In the genomic region with DNA sequence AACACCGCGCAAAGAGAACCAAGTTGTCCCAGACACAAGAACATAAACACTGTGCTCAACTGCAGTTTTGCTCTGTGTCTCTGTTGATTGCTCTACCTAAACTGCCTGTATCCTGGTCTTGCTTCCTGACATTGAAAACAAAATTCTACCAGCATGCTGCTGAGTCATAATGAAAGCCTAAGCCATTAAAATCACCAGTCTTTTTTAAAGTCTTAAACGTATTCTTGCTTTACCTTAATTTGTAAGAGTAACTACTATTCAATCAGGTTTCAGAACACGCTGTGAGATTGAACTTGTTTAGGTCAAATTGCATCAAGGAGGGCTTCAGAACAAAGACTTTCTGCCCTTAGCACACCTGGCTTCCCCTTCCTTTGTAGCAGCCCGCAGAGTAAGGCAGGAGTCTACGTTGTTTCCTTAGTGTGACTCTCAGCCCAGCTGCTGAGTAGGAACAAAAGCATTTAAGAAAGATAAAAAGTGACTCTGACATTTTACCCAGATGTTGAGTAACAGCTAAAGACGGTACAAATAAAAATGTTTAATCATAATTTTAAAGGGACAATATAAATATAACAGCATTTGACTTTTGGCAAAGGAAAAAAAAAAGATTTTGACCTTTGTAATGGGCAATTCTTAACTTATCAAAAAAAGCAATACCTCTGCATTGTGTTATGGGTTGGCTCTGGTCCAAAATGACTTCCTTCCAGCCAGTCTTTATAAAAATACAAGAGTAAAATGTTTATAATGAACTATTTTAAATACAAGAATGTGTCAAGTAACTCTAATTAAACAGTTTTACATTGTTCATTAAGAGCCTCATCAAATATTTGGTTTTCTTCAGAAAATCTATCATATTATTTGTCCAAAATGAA, we compare ENCODE assay signal across 9 cellular contexts.
A peak's percentile ranks its signal among the peaks of the same experiment; 100 is the strongest.
DNase-seq lines count a peak whose midpoint lies in the region; ATAC-seq, FAIRE-seq and TF ChIP-seq lines count a peak whose summit lies in the region.
"Had no signal": no experiment of that assay in that cellular context is flagged by ENCODE, and none has a peak within 500 bp of the region (broad histone marks: within the 10 kb centered on the region; RNA-seq: fewer than 3 reads in every experiment).

No MANE protein-coding gene starts in this region.

- H3K4me1 Mint-ChIP-seq in MCF 10A (ENCODE audit: insufficient read depth, unreplicated experiment): peaks cover 10% of the 10 kb centered on the region
- H3K4me1 Mint-ChIP-seq in astrocyte (ENCODE audit: low read depth, unreplicated experiment): peaks cover 15% of the 10 kb centered on the region
- H3K4me1 Mint-ChIP-seq: CD4-positive, CD25-positive, alpha-beta regulatory T cell had no signal

- peak overlapping the region; percentile 92 for H3K27ac Mint-ChIP-seq in MCF 10A (ENCODE audit: low read depth, unreplicated experiment)
- H3K27ac Mint-ChIP-seq in astrocyte (ENCODE audit: unreplicated experiment): peak overlapping the region; percentile 42
- H3K27ac Mint-ChIP-seq: CD4-positive, CD25-positive, alpha-beta regulatory T cell had no signal

- H3K9me3 Mint-ChIP-seq in MCF 10A (ENCODE audit: unreplicated experiment) (no peaks in the 10 kb centered on the region), astrocyte (ENCODE audit: unreplicated experiment) (no peaks in the 10 kb centered on the region)

- CTCF ChIA-PET in MCF 10A (lab: Yijun Ruan, JAX): interaction anchor here (1.0 to 9.0 kb wide), 2 partner anchors 60 to 355 kb away, joined by 3 to 91 read pairs; no protein-coding TSS in a partner anchor

- H4K20me1 ChIP-seq in astrocyte (ENCODE audit: insufficient read depth, low read length): no peaks in the 10 kb centered on the region

- H3K4me3 Mint-ChIP-seq in MCF 10A (ENCODE audit: unreplicated experiment) (peak overlapping the region; percentile 52), astrocyte (ENCODE audit: unreplicated experiment) (no peak overlapping the region)
- H3K4me3 Mint-ChIP-seq: CD4-positive, CD25-positive, alpha-beta regulatory T cell had no signal

- H3K27ac ChIP-seq in breast epithelium: no peak overlapping the region
- peak overlapping the region; percentile 56 for H3K27ac ChIP-seq in astrocyte (ENCODE audit: low read depth, low read length)
- H3K27ac ChIP-seq in pancreas: no peak overlapping the region
- no peak overlapping the region for H3K27ac ChIP-seq in Peyer's patch
- H3K27ac ChIP-seq in body of pancreas: no peak overlapping the region

- TF ChIP-seq POLR2A in breast epithelium (IDR thresholded peaks at IDR 0.05) (no peak), Peyer's patch (IDR thresholded peaks at IDR 0.05) (no peak), body of pancreas (IDR thresholded peaks at IDR 0.05) (no peak)

- H3K79me2 ChIP-seq in astrocyte (ENCODE audit: insufficient read depth, low read length): no peaks in the 10 kb centered on the region

- H3K27me3 ChIP-seq in breast epithelium: no peaks in the 10 kb centered on the region
- no peaks in the 10 kb centered on the region for H3K27me3 ChIP-seq in astrocyte (ENCODE audit: insufficient read depth, low read length)
- peaks cover 0 to 3% (median 0%) of the 10 kb centered on the region in 4 donors for H3K27me3 ChIP-seq in pancreas
- no peaks in the 10 kb centered on the region for H3K27me3 ChIP-seq in Peyer's patch
- no peaks in the 10 kb centered on the region for H3K27me3 ChIP-seq in body of pancreas

- DNase-seq in MCF 10A (ENCODE audit: unreplicated experiment) (peak; percentile 73), breast epithelium (ENCODE audit: low spot score in 2 of 2) (no peak), astrocyte (ENCODE audit: low read depth) (peak; percentile 75), retinal pigment epithelial cell (ENCODE audit: low read depth) (peak; percentile 24), pancreas (no peak), Peyer's patch (no peak), body of pancreas (no peak)
- DNase-seq: CD4-positive, CD25-positive, alpha-beta regulatory T cell had no signal

- FAIRE-seq in astrocyte (lab: Jason Lieb, UNC) (no peak), pancreas (lab: Jason Lieb, UNC) (no peak)

- H3K9ac ChIP-seq in astrocyte (ENCODE audit: low read length): peak overlapping the region; percentile 30

- POLR2A ChIA-PET in MCF 10A (lab: Yijun Ruan, JAX): interaction anchor here (0.6 to 0.9 kb wide), 2 partner anchors 88 to 1231 kb away, joined by 3 read pairs; no protein-coding TSS in a partner anchor

- no peak overlapping the region for H3K4me3 ChIP-seq in breast epithelium
- peak overlapping the region; percentile 3 for H3K4me3 ChIP-seq in astrocyte (ENCODE audit: insufficient read depth, low read depth, low read length)
- H3K4me3 ChIP-seq in retinal pigment epithelial cell (ENCODE audit: low read length): no peak overlapping the region
- no peak overlapping the region for H3K4me3 ChIP-seq in pancreas
- no peak overlapping the region for H3K4me3 ChIP-seq in Peyer's patch
- H3K4me3 ChIP-seq in body of pancreas: no peak overlapping the region

- H3K27me3 Mint-ChIP-seq in MCF 10A (ENCODE audit: insufficient read depth, unreplicated experiment) (no peaks in the 10 kb centered on the region), astrocyte (ENCODE audit: low read depth, unreplicated experiment) (no peaks in the 10 kb centered on the region)
- H3K27me3 Mint-ChIP-seq: CD4-positive, CD25-positive, alpha-beta regulatory T cell had no signal

- H2AFZ ChIP-seq in astrocyte (ENCODE audit: low read depth, low read length): peak overlapping the region; percentile 82

- ATAC-seq in HG03378 (IDR thresholded peaks at IDR 0.05; ENCODE audit: unreplicated experiment) (peak; percentile 31), pancreas (no peak), body of pancreas (no peak)

- TSS peak; percentile 56 for BruUV-seq in MCF 10A (replicated peaks; lab: Mats Ljungman, UMichigan)

- H3K36me3 Mint-ChIP-seq in MCF 10A (ENCODE audit: insufficient read depth, unreplicated experiment) (no peaks in the 10 kb centered on the region), astrocyte (ENCODE audit: low read depth, unreplicated experiment) (no peaks in the 10 kb centered on the region)
- H3K36me3 Mint-ChIP-seq: CD4-positive, CD25-positive, alpha-beta regulatory T cell had no signal

- no peaks in the 10 kb centered on the region for H3K36me3 ChIP-seq in breast epithelium
- H3K36me3 ChIP-seq in astrocyte (ENCODE audit: insufficient read depth, low read length): no peaks in the 10 kb centered on the region
- no peaks in the 10 kb centered on the region for H3K36me3 ChIP-seq in pancreas
- H3K36me3 ChIP-seq in Peyer's patch: no peaks in the 10 kb centered on the region
- no peaks in the 10 kb centered on the region for H3K36me3 ChIP-seq in body of pancreas (replicated peaks in 1 of 2; ENCODE audit: insufficient read depth in 1 of 2, low read depth in 2 of 2)

- H3K4me1 ChIP-seq in breast epithelium (no peaks in the 10 kb centered on the region), astrocyte (ENCODE audit: insufficient read depth, low read length) (peaks cover 11% of the 10 kb centered on the region), pancreas (no peaks in the 10 kb centered on the region), Peyer's patch (no peaks in the 10 kb centered on the region), body of pancreas (no peaks in the 10 kb centered on the region)

- H3K9me3 ChIP-seq in breast epithelium (no peaks in the 10 kb centered on the region), astrocyte (ENCODE audit: insufficient read depth, low read depth, low read length) (no peaks in the 10 kb centered on the region), pancreas (no peaks in the 10 kb centered on the region), Peyer's patch (no peaks in the 10 kb centered on the region), body of pancreas (no peaks in the 10 kb centered on the region)

- H3K4me2 ChIP-seq in astrocyte (ENCODE audit: low read length): peak overlapping the region; percentile 84

- intact Hi-C loops in MCF 10A (cut with micrococcal nuclease) (loop anchor here (1.0 to 10.0 kb wide), 3 partner anchors 505 to 1201 kb away; a partner anchor contains a TSS), breast epithelium (cut with DNase I; ENCODE audit: low total_unique reads) (no loop called here), pancreas (cut with DNase I) (no loop called here), body of pancreas (cut with DNase I) (no loop called here)

- 34 to 40% methylated on average over 7 of the region's 7 CpGs for WGBS in pancreas, 2 donors
- WGBS in body of pancreas, 2 donors: 28 to 35% methylated on average over 7 of the region's 7 CpGs

- no peak for TF ChIP-seq CTCF in MCF 10A (IDR thresholded peaks at IDR 0.05; ENCODE audit: unreplicated experiment)
- TF ChIP-seq CTCF in breast epithelium (IDR thresholded peaks at IDR 0.05): no peak
- no peak for TF ChIP-seq CTCF in astrocyte (IDR thresholded peaks at IDR 0.05; ENCODE audit: insufficient read depth, low read depth, low read length)
- TF ChIP-seq CTCF in retinal pigment epithelial cell (conservative IDR thresholded peaks at IDR 0.05; ENCODE audit: low read depth, low read length): no peak
- no peak for TF ChIP-seq CTCF in pancreas (IDR thresholded peaks at IDR 0.05)
- no peak for TF ChIP-seq CTCF in Peyer's patch (IDR thresholded peaks at IDR 0.05)
- no peak for TF ChIP-seq CTCF in body of pancreas (IDR thresholded peaks at IDR 0.05)

Comparison
In these comparisons a context has a peak if more than half of its experiments do, and no peak if none do; other contexts are left out.
1. DNase-seq: peak in MCF 10A (single experiment), astrocyte (single experiment) and retinal pigment epithelial cell (single experiment); none in breast epithelium (0 of 2), pancreas (0 of 6), Peyer's patch (0 of 3) and body of pancreas (0 of 4).